In the genomic region with DNA sequence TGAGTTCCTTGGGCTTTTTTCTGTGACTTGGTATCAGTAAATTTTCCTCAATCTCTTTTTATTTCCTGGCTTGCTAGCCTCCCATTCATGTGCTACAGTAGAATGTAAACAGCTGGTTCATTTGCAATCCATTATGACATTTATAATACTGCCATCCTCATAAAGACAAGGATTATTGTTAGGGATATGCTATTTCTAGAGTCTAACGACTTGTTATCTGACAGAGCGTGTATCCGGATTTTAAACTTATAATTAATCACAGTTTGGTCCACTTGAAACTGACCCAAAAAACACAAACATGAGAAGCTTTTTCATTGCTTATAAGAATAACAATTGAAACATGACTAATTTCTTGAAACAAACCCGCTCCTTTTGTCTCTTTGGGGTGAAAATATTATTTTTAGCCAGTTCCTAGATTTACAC, we compare ENCODE assay signal across 15 cellular contexts.
DNase-seq lines count a peak whose midpoint lies in the region; FAIRE-seq and TF ChIP-seq lines count a peak whose summit lies in the region.
"Had no signal": no experiment of that assay in that cellular context is flagged by ENCODE, and none has a peak within 500 bp of the region (broad histone marks: within the 10 kb centered on the region; RNA-seq: fewer than 3 reads in every experiment).

No MANE protein-coding gene starts in this region.

- peak; percentile 99 for FAIRE-seq in endometrium (lab: Jason Lieb, UNC)
- FAIRE-seq: A549, keratinocyte had no signal

- H2AFZ ChIP-seq in smooth muscle cell (ENCODE audit: low read depth) = no peak overlapping the region

- no peaks in the 10 kb centered on the region for H3F3A ChIP-seq in smooth muscle cell (ENCODE audit: low read depth)

- H3K9ac ChIP-seq in smooth muscle cell (ENCODE audit: low read depth) = no peak overlapping the region

- no peaks in the 10 kb centered on the region for H4K20me1 ChIP-seq in smooth muscle cell (ENCODE audit: low read depth)

- no peak for TF ChIP-seq CTCF in smooth muscle cell (IDR thresholded peaks at IDR 0.05; ENCODE audit: borderline replicate concordance, insufficient read depth, poor library complexity, severe bottlenecking)
- TF ChIP-seq CTCF in spleen (IDR thresholded peaks at IDR 0.05 in 8 of 11, conservative IDR thresholded peaks at IDR 0.05 in 3 of 11) = no peak

- DNase-seq in NCI-H2171 treated with DMSO at 0.1 percent for 48 hours (lab: John Stamatoyannopoulos, UW) = peak; percentile 16
- no peak for DNase-seq in NCI-H2171 (lab: John Stamatoyannopoulos, UW)
- DNase-seq in smooth muscle cell (lab: John Stamatoyannopoulos, UW; ENCODE audit: unreplicated experiment) = no peak
- no peak for DNase-seq in spleen
- DNase-seq in retina = no peak
- DNase-seq in COR-L47 (lab: John Stamatoyannopoulos, UW) = no peak
- DNase-seq: Kasumi-1; naive thymus-derived CD4-positive, alpha-beta T cell; NCI-H2227 treated with DMSO at 0.1 percent for 48 hours had no signal

- H3K4me3 Mint-ChIP-seq in IgD-negative memory B cell = peak overlapping the region in 3 of 4 donors; percentile 69 to 84 (median 69)
- H3K4me3 Mint-ChIP-seq: naive thymus-derived CD4-positive, alpha-beta T cell had no signal

- no peak for TF ChIP-seq POLR2A in spleen (IDR thresholded peaks at IDR 0.05)

- H3K79me2 ChIP-seq in smooth muscle cell (ENCODE audit: low read depth) = no peaks in the 10 kb centered on the region

- H3K36me3 ChIP-seq in smooth muscle cell (ENCODE audit: low read depth) (no peaks in the 10 kb centered on the region), spleen (no peaks in the 10 kb centered on the region)
- H3K36me3 ChIP-seq: tibial nerve had no signal

- H3K27me3 ChIP-seq in smooth muscle cell (ENCODE audit: low read depth) (no peaks in the 10 kb centered on the region), spleen (replicated peaks in 1 of 7) (no peaks in the 10 kb centered on the region)
- H3K27me3 ChIP-seq: tibial nerve had no signal

- H3K27ac ChIP-seq in smooth muscle cell (ENCODE audit: low read depth) (no peak overlapping the region), spleen (peak overlapping the region in 2 of 8 donors; percentile 8 to 44)
- H3K27ac ChIP-seq: A549, tibial nerve had no signal

- H3K9me3 ChIP-seq in smooth muscle cell (replicated peaks; ENCODE audit: low read depth) = no peaks in the 10 kb centered on the region
- H3K9me3 ChIP-seq in spleen = peaks cover 0 to 9% (median 2%) of the 10 kb centered on the region in 8 donors
- H3K9me3 ChIP-seq: A549, tibial nerve had no signal

- H3K4me1 ChIP-seq in smooth muscle cell (ENCODE audit: low read depth) (peaks cover 19% of the 10 kb centered on the region), spleen (peaks cover 0 to 32% (median 14%) of the 10 kb centered on the region in 6 donors)
- H3K4me1 ChIP-seq: A549 had no signal

- H3K4me2 ChIP-seq in smooth muscle cell = peak overlapping the region; percentile 1
- H3K4me2 ChIP-seq: A549 had no signal

- intact Hi-C loops in spleen (cut with DNase I; ENCODE audit: low total_unique reads) = no loop called here

- WGBS in smooth muscle cell (ENCODE audit: low lambda C conversion rate) = 54% methylated on average over 4 of the region's 4 CpGs
- WGBS in spleen, 5 donors = 50 to 71% (median 56%) methylated on average over 4 of the region's 4 CpGs

- H3K27me3 Mint-ChIP-seq in IgD-negative memory B cell = no peaks in the 10 kb centered on the region

- H3K36me3 Mint-ChIP-seq in IgD-negative memory B cell = peaks cover 6% of the 10 kb centered on the region
- H3K36me3 Mint-ChIP-seq: brain; naive thymus-derived CD4-positive, alpha-beta T cell had no signal

- H3K4me1 Mint-ChIP-seq in IgD-negative memory B cell = peaks cover 36 to 46% (median 40%) of the 10 kb centered on the region in 3 donors
- H3K4me1 Mint-ChIP-seq: naive thymus-derived CD4-positive, alpha-beta T cell had no signal

- peaks cover 0 to 8% (median 5%) of the 10 kb centered on the region in 3 donors for H3K9me3 Mint-ChIP-seq in IgD-negative memory B cell

- H3K4me3 ChIP-seq in smooth muscle cell (no peak overlapping the region), spleen (no peak overlapping the region)
- H3K4me3 ChIP-seq: A549, tibial nerve had no signal

- peak overlapping the region in 2 of 3 donors; percentile 22 to 71 for H3K27ac Mint-ChIP-seq in IgD-negative memory B cell
- H3K27ac Mint-ChIP-seq: naive thymus-derived CD4-positive, alpha-beta T cell had no signal
